In the genomic region with DNA sequence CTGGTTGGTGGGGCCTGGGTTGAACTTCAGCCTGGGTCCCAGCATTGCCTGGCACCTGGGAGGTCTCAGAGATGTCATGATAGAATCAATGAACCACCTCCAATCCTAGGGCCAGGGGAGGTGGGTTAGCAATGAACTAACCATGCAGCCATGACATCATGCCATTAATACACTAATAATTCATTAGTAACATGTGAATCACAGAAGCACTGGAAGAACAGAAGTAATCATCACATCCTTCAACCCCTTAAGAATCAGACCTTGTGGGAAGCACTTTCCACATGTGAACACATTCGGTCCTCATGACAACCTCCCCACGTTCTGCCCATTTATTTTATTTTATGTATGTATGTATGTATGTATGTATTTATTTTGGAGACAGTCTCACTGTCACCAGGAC, we compare ENCODE assay signal across 1 cellular context.
TF ChIP-seq lines count a peak whose summit lies in the region.

No MANE protein-coding gene starts in this region.

TF ChIP-seq in HCT116, 20 proteins besides CTCF, POLR2A, EP300 and RAD21 (continued from another document):
- TF ChIP-seq FOSL1 (IDR thresholded peaks at IDR 0.05; ENCODE audit: low read depth) = no peak
- no peak for TF ChIP-seq EZH2phosphoT487 (IDR thresholded peaks at IDR 0.05; ENCODE audit: borderline replicate concordance)
